ENCODE assay signal across 9 cellular contexts in the genomic region with DNA sequence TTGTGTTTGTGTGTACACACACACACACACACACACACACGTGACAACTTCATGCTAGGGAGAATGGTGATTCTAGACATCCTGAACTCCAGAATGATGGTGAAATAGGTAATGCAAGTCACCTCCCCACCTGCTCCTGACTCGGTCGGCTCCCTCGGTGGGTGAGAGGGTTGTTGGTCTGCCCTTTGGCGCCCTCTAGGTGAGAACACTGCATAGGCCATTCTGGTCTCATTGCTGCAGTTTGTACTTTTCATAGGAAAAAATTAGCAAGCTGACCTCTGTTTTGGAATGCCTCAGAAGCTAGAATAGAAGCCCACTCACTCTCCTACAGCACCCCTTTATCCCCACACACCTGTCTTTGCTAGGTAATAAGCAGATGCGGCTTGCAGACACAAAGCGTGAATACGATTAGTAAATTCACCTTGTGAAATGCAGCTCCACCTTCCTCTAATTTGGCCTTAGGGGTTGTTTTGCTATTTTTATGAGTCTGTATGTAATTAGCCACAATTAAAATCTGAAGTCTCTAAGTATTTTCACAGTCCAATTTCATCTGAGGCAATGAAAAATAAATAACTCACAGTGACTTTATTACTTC.
A peak's percentile ranks its signal among the peaks of the same experiment; 100 is the strongest.
DNase-seq lines count a peak whose midpoint lies in the region; ATAC-seq and TF ChIP-seq lines count a peak whose summit lies in the region.
"Had no signal": no experiment of that assay in that cellular context is flagged by ENCODE, and none has a peak within 500 bp of the region (broad histone marks: within the 10 kb centered on the region; RNA-seq: fewer than 3 reads in every experiment).

No MANE protein-coding gene starts in this region.

- CTCF ChIA-PET in CD4-positive, alpha-beta memory T cell (lab: Charles Lee; ENCODE audit: partially characterized antibody): interaction anchor here (0.8 to 1.7 kb wide), 4 partner anchors 22 to 563 kb away, joined by 3 to 6 read pairs (median 3); no protein-coding TSS in a partner anchor
- CTCF ChIA-PET in activated CD4-positive, alpha-beta memory T cell treated with anti-CD3 and anti-CD28 coated beads, Interleukin-2, amount 10 ng/mL, durations not matched to agents 7 days and 5 days (lab: Charles Lee): interaction anchor here (0.9 to 1.7 kb wide), 4 partner anchors 13 to 426 kb away, joined by 3 to 7 read pairs (median 5); no protein-coding TSS in a partner anchor

- H3K4me1 ChIP-seq in CD4-positive, alpha-beta memory T cell (ENCODE audit: insufficient read depth, low read length): no peaks in the 10 kb centered on the region
- no peaks in the 10 kb centered on the region for H3K4me1 ChIP-seq in thyroid gland

- peak in 3 of 5 donors; percentile 1 to 21 (median 17) for DNase-seq in CD4-positive, alpha-beta memory T cell
- DNase-seq in NCI-H526 treated with DMSO at 0.1 percent for 48 hours (lab: John Stamatoyannopoulos, UW) (peak; percentile 34), erythroblast (lab: John Stamatoyannopoulos, UW) (peak; percentile 40 to 59), natural killer cell (no peak), thyroid gland (peak; percentile 68 to 76)
- peak; percentile 40 for DNase-seq in activated CD4-positive, alpha-beta memory T cell treated with anti-CD3 and anti-CD28 coated beads, Interleukin-2, amount 10 ng/mL, durations not matched to agents 7 days and 5 days
- DNase-seq in effector CD8-positive, alpha-beta T cell (lab: John Stamatoyannopoulos, UW): no peak

- H3K27me3 Mint-ChIP-seq in CD4-positive, alpha-beta memory T cell: peaks cover 5 to 10% of the 10 kb centered on the region in 2 donors
- H3K27me3 Mint-ChIP-seq in activated CD4-positive, alpha-beta memory T cell treated with anti-CD3 and anti-CD28 coated beads, Interleukin-2, amount 10 ng/mL, durations not matched to agents 7 days and 5 days: no peaks in the 10 kb centered on the region
- H3K27me3 Mint-ChIP-seq in natural killer cell (ENCODE audit: low read depth in 2 of 2): peaks cover 14 to 35% of the 10 kb centered on the region in 2 donors

- no peak overlapping the region for H3K4me3 Mint-ChIP-seq in CD4-positive, alpha-beta memory T cell
- no peak overlapping the region for H3K4me3 Mint-ChIP-seq in activated CD4-positive, alpha-beta memory T cell treated with anti-CD3 and anti-CD28 coated beads, Interleukin-2, amount 10 ng/mL, durations not matched to agents 7 days and 5 days
- no peak overlapping the region for H3K4me3 Mint-ChIP-seq in natural killer cell

- no peak overlapping the region for H3K4me3 ChIP-seq in CD4-positive, alpha-beta memory T cell (ENCODE audit: low read length in 2 of 2)
- no peak overlapping the region for H3K4me3 ChIP-seq in thyroid gland (replicated peaks in 1 of 3)
- H3K4me3 ChIP-seq: ovary had no signal

- H3K27me3 ChIP-seq in CD4-positive, alpha-beta memory T cell (ENCODE audit: insufficient read depth, low read length): no peaks in the 10 kb centered on the region
- H3K27me3 ChIP-seq in thyroid gland: no peaks in the 10 kb centered on the region
- H3K27me3 ChIP-seq: ovary had no signal

- H3K4me1 Mint-ChIP-seq in CD4-positive, alpha-beta memory T cell: no peaks in the 10 kb centered on the region
- no peaks in the 10 kb centered on the region for H3K4me1 Mint-ChIP-seq in activated CD4-positive, alpha-beta memory T cell treated with anti-CD3 and anti-CD28 coated beads, Interleukin-2, amount 10 ng/mL, durations not matched to agents 7 days and 5 days
- no peaks in the 10 kb centered on the region for H3K4me1 Mint-ChIP-seq in natural killer cell

- no peaks in the 10 kb centered on the region for H3K36me3 Mint-ChIP-seq in CD4-positive, alpha-beta memory T cell
- no peaks in the 10 kb centered on the region for H3K36me3 Mint-ChIP-seq in activated CD4-positive, alpha-beta memory T cell treated with anti-CD3 and anti-CD28 coated beads, Interleukin-2, amount 10 ng/mL, durations not matched to agents 7 days and 5 days (ENCODE audit: low read depth)
- no peaks in the 10 kb centered on the region for H3K36me3 Mint-ChIP-seq in natural killer cell

- POLR2A ChIA-PET in CD4-positive, alpha-beta memory T cell (lab: Charles Lee; ENCODE audit: partially characterized antibody): no interaction called here
- POLR2A ChIA-PET in activated CD4-positive, alpha-beta memory T cell treated with anti-CD3 and anti-CD28 coated beads, Interleukin-2, amount 10 ng/mL, durations not matched to agents 7 days and 5 days (lab: Charles Lee): no interaction called here

- TF ChIP-seq CTCF in natural killer cell (IDR thresholded peaks at IDR 0.05) (peak; percentile 42), thyroid gland (IDR thresholded peaks at IDR 0.05) (peak; percentile 39 to 78 (median 60))

- ATAC-seq in HG02981 (IDR thresholded peaks at IDR 0.05; ENCODE audit: unreplicated experiment) (peak; percentile 60), natural killer cell (peak in 2 of 3 donors; percentile 63 to 74)

- H3K36me3 ChIP-seq in CD4-positive, alpha-beta memory T cell (ENCODE audit: insufficient read depth, low read length): no peaks in the 10 kb centered on the region
- H3K36me3 ChIP-seq in thyroid gland: no peaks in the 10 kb centered on the region
- H3K36me3 ChIP-seq: ovary had no signal

- no peaks in the 10 kb centered on the region for H3K9me3 ChIP-seq in CD4-positive, alpha-beta memory T cell (ENCODE audit: control insufficient read depth in 1 of 2, low read length in 2 of 2)
- H3K9me3 ChIP-seq in thyroid gland: no peaks in the 10 kb centered on the region
- H3K9me3 ChIP-seq: ovary had no signal

- TF ChIP-seq POLR2A in erythroblast (IDR thresholded peaks at IDR 0.05; ENCODE audit: low read length) (no peak), thyroid gland (IDR thresholded peaks at IDR 0.05) (no peak)

- intact Hi-C loops in CD4-positive, alpha-beta memory T cell (cut with micrococcal nuclease): no loop called here
- intact Hi-C loops in natural killer cell (cut with micrococcal nuclease): no loop called here
- intact Hi-C loops in thyroid gland (cut with DNase I): loop anchor here (10.0 kb wide), 1 partner anchor 412 kb away; no protein-coding TSS in a partner anchor

- H3K27ac Mint-ChIP-seq in CD4-positive, alpha-beta memory T cell: no peak overlapping the region
- no peak overlapping the region for H3K27ac Mint-ChIP-seq in activated CD4-positive, alpha-beta memory T cell treated with anti-CD3 and anti-CD28 coated beads, Interleukin-2, amount 10 ng/mL, durations not matched to agents 7 days and 5 days
- no peak overlapping the region for H3K27ac Mint-ChIP-seq in natural killer cell

- no peak overlapping the region for H3K27ac ChIP-seq in CD4-positive, alpha-beta memory T cell (ENCODE audit: low read depth, low read length)
- no peak overlapping the region for H3K27ac ChIP-seq in thyroid gland
- H3K27ac ChIP-seq: ovary had no signal

- H3K9me3 Mint-ChIP-seq in CD4-positive, alpha-beta memory T cell: peaks cover 0 to 2% (median 0%) of the 10 kb centered on the region in 8 donors
- H3K9me3 Mint-ChIP-seq in activated CD4-positive, alpha-beta memory T cell treated with anti-CD3 and anti-CD28 coated beads, Interleukin-2, amount 10 ng/mL, durations not matched to agents 7 days and 5 days: no peaks in the 10 kb centered on the region
- no peaks in the 10 kb centered on the region for H3K9me3 Mint-ChIP-seq in natural killer cell

- 30 to 32% methylated on average over 8 of the region's 8 CpGs for WGBS in thyroid gland, 2 donors

Comparison
In these comparisons a context has a peak if more than half of its experiments do, and no peak if none do; other contexts are left out.
1. DNase-seq: peak in CD4-positive, alpha-beta memory T cell (3 of 5), NCI-H526 treated with DMSO at 0.1 percent for 48 hours (single experiment), activated CD4-positive, alpha-beta memory T cell treated with anti-CD3 and anti-CD28 coated beads, Interleukin-2, amount 10 ng/mL, durations not matched to agents 7 days and 5 days (single experiment), erythroblast (2 of 2) and thyroid gland (2 of 2); none in natural killer cell (single experiment) and effector CD8-positive, alpha-beta T cell (single experiment).